Comparison of ENCODE assay signal across 9 cellular contexts in genomic region chr2:202317080-202317859, GRCh38. TPM values are rescaled to one million over a fixed set of nuclear protein-coding genes. Genes with fewer than 3 reads are reported as not detected.
DNase-seq lines count a peak whose midpoint lies in the region; ATAC-seq and TF ChIP-seq lines count a peak whose summit lies in the region.
"Had no signal": no experiment of that assay in that cellular context is flagged by ENCODE, and none has a peak within 500 bp of the region (broad histone marks: within the 10 kb centered on the region; RNA-seq: fewer than 3 reads in every experiment).

No MANE protein-coding gene starts in this region.

- TF ChIP-seq CTCF in breast epithelium (IDR thresholded peaks at IDR 0.05), result no peak
- no peak for TF ChIP-seq CTCF in uterus (IDR thresholded peaks at IDR 0.05)

- H3K27me3 ChIP-seq in breast epithelium, result no peaks in the 10 kb centered on the region
- H3K27me3 ChIP-seq in uterus, result no peaks in the 10 kb centered on the region

- no peaks in the 10 kb centered on the region for H3K27me3 Mint-ChIP-seq in activated naive CD8-positive, alpha-beta T cell treated with anti-CD3 and anti-CD28 coated beads for 36 hours
- H3K27me3 Mint-ChIP-seq in activated naive CD8-positive, alpha-beta T cell treated with anti-CD3 and anti-CD28 coated beads, Interleukin-2, amount 50 U/mL, for 24 hours, result no peaks in the 10 kb centered on the region
- H3K27me3 Mint-ChIP-seq: CD4-positive, alpha-beta T cell had no signal

- no peak for TF ChIP-seq POLR2A in breast epithelium (IDR thresholded peaks at IDR 0.05)
- no peak for TF ChIP-seq POLR2A in uterus (IDR thresholded peaks at IDR 0.05)

- no peak for ATAC-seq in activated naive CD8-positive, alpha-beta T cell treated with anti-CD3 and anti-CD28 coated beads, Interleukin-2, amount 50 U/mL, for 24 hours
- peak; percentile 87 for ATAC-seq in left lobe of liver
- no peak for ATAC-seq in HG02884 (IDR thresholded peaks at IDR 0.05; ENCODE audit: unreplicated experiment)
- no peak for ATAC-seq in HG03565 (IDR thresholded peaks at IDR 0.05; ENCODE audit: unreplicated experiment)
- ATAC-seq in GM21515 (IDR thresholded peaks at IDR 0.05; ENCODE audit: unreplicated experiment), result no peak

- H3K36me3 Mint-ChIP-seq in activated naive CD8-positive, alpha-beta T cell treated with anti-CD3 and anti-CD28 coated beads for 36 hours, result peaks cover 4% of the 10 kb centered on the region
- no peaks in the 10 kb centered on the region for H3K36me3 Mint-ChIP-seq in activated naive CD8-positive, alpha-beta T cell treated with anti-CD3 and anti-CD28 coated beads, Interleukin-2, amount 50 U/mL, for 24 hours (ENCODE audit: low read depth)

- intact Hi-C loops in breast epithelium (cut with DNase I; ENCODE audit: low total_unique reads), result no loop called here
- intact Hi-C loops in uterus (cut with DNase I; ENCODE audit: low total_unique reads), result no loop called here

- H3K4me1 ChIP-seq in breast epithelium, result no peaks in the 10 kb centered on the region
- H3K4me1 ChIP-seq in uterus, result no peaks in the 10 kb centered on the region

- no peaks in the 10 kb centered on the region for H3K9me3 Mint-ChIP-seq in activated naive CD8-positive, alpha-beta T cell treated with anti-CD3 and anti-CD28 coated beads for 36 hours
- no peaks in the 10 kb centered on the region for H3K9me3 Mint-ChIP-seq in activated naive CD8-positive, alpha-beta T cell treated with anti-CD3 and anti-CD28 coated beads, Interleukin-2, amount 50 U/mL, for 24 hours
- H3K9me3 Mint-ChIP-seq: CD4-positive, alpha-beta T cell had no signal

- no peaks in the 10 kb centered on the region for H3K9me3 ChIP-seq in breast epithelium
- no peaks in the 10 kb centered on the region for H3K9me3 ChIP-seq in uterus

- no peaks in the 10 kb centered on the region for H3K4me1 Mint-ChIP-seq in activated naive CD8-positive, alpha-beta T cell treated with anti-CD3 and anti-CD28 coated beads for 36 hours
- H3K4me1 Mint-ChIP-seq in activated naive CD8-positive, alpha-beta T cell treated with anti-CD3 and anti-CD28 coated beads, Interleukin-2, amount 50 U/mL, for 24 hours, result no peaks in the 10 kb centered on the region

- H3K27ac ChIP-seq in breast epithelium (peak overlapping the region; percentile 50 to 69), uterus (no peak overlapping the region)

- H3K27ac Mint-ChIP-seq in activated naive CD8-positive, alpha-beta T cell treated with anti-CD3 and anti-CD28 coated beads for 36 hours, result peak overlapping the region; percentile 29
- H3K27ac Mint-ChIP-seq in activated naive CD8-positive, alpha-beta T cell treated with anti-CD3 and anti-CD28 coated beads, Interleukin-2, amount 50 U/mL, for 24 hours, result no peak overlapping the region
- H3K27ac Mint-ChIP-seq: CD4-positive, alpha-beta T cell had no signal

- H3K4me3 ChIP-seq in breast epithelium (no peak overlapping the region), uterus (no peak overlapping the region)

- DNase-seq in activated naive CD8-positive, alpha-beta T cell treated with anti-CD3 and anti-CD28 coated beads for 36 hours, result no peak
- DNase-seq in activated naive CD8-positive, alpha-beta T cell treated with anti-CD3 and anti-CD28 coated beads, Interleukin-2, amount 50 U/mL, for 24 hours, result no peak
- DNase-seq in breast epithelium (ENCODE audit: low spot score in 2 of 2), result peak in 1 of 2 donors; percentile 62
- DNase-seq in left lobe of liver (ENCODE audit: low spot score), result peak; percentile 79
- DNase-seq in uterus, result peak; percentile 67 to 76
- DNase-seq: CD4-positive, alpha-beta T cell had no signal

- H3K36me3 ChIP-seq in breast epithelium, result no peaks in the 10 kb centered on the region
- no peaks in the 10 kb centered on the region for H3K36me3 ChIP-seq in uterus

- no peak overlapping the region for H3K4me3 Mint-ChIP-seq in activated naive CD8-positive, alpha-beta T cell treated with anti-CD3 and anti-CD28 coated beads for 36 hours
- H3K4me3 Mint-ChIP-seq in activated naive CD8-positive, alpha-beta T cell treated with anti-CD3 and anti-CD28 coated beads, Interleukin-2, amount 50 U/mL, for 24 hours, result no peak overlapping the region
- H3K4me3 Mint-ChIP-seq: CD4-positive, alpha-beta T cell had no signal

RNA-seq across cellular contexts. Expression of gene NOP58, which starts 51.7 kb away (rescaled TPM):
- 100 to 1,000 TPM; 226 to 234 TPM for total RNA-seq in activated naive CD8-positive, alpha-beta T cell treated with anti-CD3 and anti-CD28 coated beads for 36 hours
- 10 to 100 TPM; 39.2 to 96.2 (median 74.7) TPM for total RNA-seq in breast epithelium
- 18.8 TPM for total RNA-seq in left lobe of liver
- 100 to 1,000 TPM in 1 of 4 donors, 10 to 100 TPM in 3; 26.8 to 138 (median 76.9) TPM for total RNA-seq in uterus

RNA-seq across cellular contexts. Expression of gene BMPR2, which starts 58.9 kb away (rescaled TPM):
- 1 to 10 TPM; 8.3 TPM for total RNA-seq in activated naive CD8-positive, alpha-beta T cell treated with anti-CD3 and anti-CD28 coated beads for 36 hours
- total RNA-seq in breast epithelium (10 to 100 TPM; 48.8 to 70.4 (median 63.2) TPM), left lobe of liver (15.0 TPM), uterus (100 to 1,000 TPM in 1 of 4 donors, 10 to 100 TPM in 3; 38.7 to 101 (median 62.3) TPM)

Comparison
In these comparisons a context has a peak if more than half of its experiments do, and no peak if none do; other contexts are left out.
1. DNase-seq: peak in left lobe of liver (single experiment) and uterus (2 of 2); none in activated naive CD8-positive, alpha-beta T cell treated with anti-CD3 and anti-CD28 coated beads for 36 hours (single experiment) and activated naive CD8-positive, alpha-beta T cell treated with anti-CD3 and anti-CD28 coated beads, Interleukin-2, amount 50 U/mL, for 24 hours (single experiment).
2. H3K27ac ChIP-seq: peak in breast epithelium (2 of 2); none in uterus (0 of 2).